Comparison of ENCODE assay signal across 29 cellular contexts in genomic region chr20:35216541-35216940, GRCh38. TPM values are rescaled to one million over a fixed set of nuclear protein-coding genes. Genes with fewer than 3 reads are reported as not detected.
DNase-seq lines count a peak whose midpoint lies in the region; ATAC-seq, FAIRE-seq and TF ChIP-seq lines count a peak whose summit lies in the region.
"Had no signal": no experiment of that assay in that cellular context is flagged by ENCODE, and none has a peak within 500 bp of the region (broad histone marks: within the 10 kb centered on the region; RNA-seq: fewer than 3 reads in every experiment).

No MANE protein-coding gene starts in this region.

- no peak overlapping the region for H2BK15ac ChIP-seq in mesenchymal stem cell (ENCODE audit: low read depth, poor library complexity, severe bottlenecking)

- no peaks in the 10 kb centered on the region for H3K79me1 ChIP-seq in mesenchymal stem cell (replicated peaks; ENCODE audit: low read length, poor library complexity, severe bottlenecking)

- no peak for TF ChIP-seq EP300 in GM12878 (IDR thresholded peaks at IDR 0.05; ENCODE audit: borderline replicate concordance in 1 of 2, control insufficient read depth in 1 of 2, low read depth in 2 of 2, low read length in 2 of 2)

- H3K79me2 ChIP-seq in GM23338 (replicated peaks; ENCODE audit: insufficient read depth) (no peaks in the 10 kb centered on the region), PC-3 (ENCODE audit: low read length) (no peaks in the 10 kb centered on the region), GM12878 (ENCODE audit: control insufficient read depth, insufficient read depth, low read length) (no peaks in the 10 kb centered on the region)

- H3K18ac ChIP-seq in mesenchymal stem cell (ENCODE audit: low read depth in 1 of 2, low read length in 2 of 2): no peak overlapping the region

- RAD21 ChIA-PET in GM12878 (lab: Charles Lee; ENCODE audit: unreplicated experiment): interaction anchor here (2.3 kb wide), 1 partner anchor 71 kb away, joined by 5 read pairs; no protein-coding TSS in a partner anchor

- CTCF ChIA-PET in PC-3 (lab: Charles Lee): interaction anchor here (2.1 kb wide), 1 partner anchor 72 kb away, joined by 9 read pairs; no protein-coding TSS in a partner anchor
- CTCF ChIA-PET in GM12878 (lab: Yijun Ruan, JAX): no interaction called here

- H3K27me3 ChIP-seq in GM23338 (ENCODE audit: insufficient read depth): no peaks in the 10 kb centered on the region
- no peaks in the 10 kb centered on the region for H3K27me3 ChIP-seq in PC-3 (ENCODE audit: low read length)
- H3K27me3 ChIP-seq in GM12878 (replicated peaks in 1 of 2; ENCODE audit: control insufficient read depth in 2 of 2, insufficient read depth in 2 of 2, low read length in 1 of 2): no peaks in the 10 kb centered on the region
- no peaks in the 10 kb centered on the region for H3K27me3 ChIP-seq in mesenchymal stem cell (ENCODE audit: control insufficient read depth in 1 of 2, insufficient read depth in 1 of 2, low read length in 2 of 2)
- H3K27me3 ChIP-seq: BLaER1 had no signal

- peaks cover 10% of the 10 kb centered on the region for H3K27me3 Mint-ChIP-seq in GM23338 (ENCODE audit: insufficient read depth, low read depth, poor library complexity)
- H3K27me3 Mint-ChIP-seq: CD4-positive, alpha-beta T cell; T-helper 17 cell had no signal

- SMC1A ChIA-PET in GM12878 (lab: Charles Lee; ENCODE audit: uncharacterized antibody, unreplicated experiment): interaction anchor here (0.6 kb wide), 1 partner anchor 1209 kb away, joined by 3 read pairs; no protein-coding TSS in a partner anchor

- TF ChIP-seq CTCF in GM23338 (conservative IDR thresholded peaks at IDR 0.05; ENCODE audit: low read depth in 2 of 2) (no peak), PC-3 (conservative IDR thresholded peaks at IDR 0.05; ENCODE audit: low read depth, low read length) (no peak), GM12878 (IDR thresholded peaks at IDR 0.05 in 2 of 3, conservative IDR thresholded peaks at IDR 0.05 in 1 of 3; ENCODE audit: control insufficient read depth in 2 of 3, extremely low read depth in 1 of 3, insufficient read depth in 1 of 3, low read depth in 3 of 3, low read length in 3 of 3) (no peak)

- DNase-seq in GM23338 (ENCODE audit: low spot score) (no peak), PC-3 (peak; percentile 23), GM12878 (ENCODE audit: low read depth, low spot score) (no peak), mesenchymal stem cell (no peak), KG1 (lab: John Stamatoyannopoulos, UW) (no peak), SIG-M5 treated with dmso at 0.1 percent for 504 hours (lab: John Stamatoyannopoulos, UW; ENCODE audit: unreplicated experiment) (no peak), LoVo (ENCODE audit: low spot score) (no peak), NCI-H2081 treated with DMSO at 0.1 percent for 48 hours (lab: John Stamatoyannopoulos, UW) (no peak)
- DNase-seq: ACHN; CD4-positive, alpha-beta T cell; DMS153; H7; HFFc6; IMR-90; Karpas-422; MM.1S; NCI-H1048; NCI-H1417 treated with DMSO at 0.1 percent for 48 hours; NCI-H187 treated with DMSO at 0.1 percent for 48 hours; NCI-H2227 treated with DMSO at 0.1 percent for 48 hours; NCI-H524; NCI-H82; Right ventricle myocardium superior; SW 1271; T-helper 17 cell had no signal

- no peaks in the 10 kb centered on the region; the same call in 2 of the 3 replicates for H3K9me3 Mint-ChIP-seq in GM23338
- H3K9me3 Mint-ChIP-seq: CD4-positive, alpha-beta T cell; HFFc6 had no signal

- H3K9me2 ChIP-seq in GM23338 (ENCODE audit: insufficient read depth) (no peaks in the 10 kb centered on the region), PC-3 (replicated peaks; ENCODE audit: low read length) (no peaks in the 10 kb centered on the region)

- H3K4ac ChIP-seq in mesenchymal stem cell (ENCODE audit: low read depth in 1 of 2, low read length in 2 of 2): no peak overlapping the region

- intact Hi-C loops in PC-3 (cut with micrococcal nuclease) (no loop called here), GM12878 (cut with micrococcal nuclease; ENCODE audit: unreplicated experiment) (no loop called here)

- ATAC-seq in GM23338 (no peak), PC-3 (no peak), GM12878 (no peak)
- ATAC-seq: T-helper 17 cell had no signal

- H3K4me1 ChIP-seq in GM23338 (ENCODE audit: insufficient read depth) (peaks cover 8% of the 10 kb centered on the region), PC-3 (ENCODE audit: insufficient read depth, low read length) (peaks cover 18% of the 10 kb centered on the region), GM12878 (ENCODE audit: control insufficient read depth, insufficient read depth, low read length) (no peaks in the 10 kb centered on the region), mesenchymal stem cell (ENCODE audit: control insufficient read depth, insufficient read depth, low read depth, low read length) (no peaks in the 10 kb centered on the region)
- H3K4me1 ChIP-seq: BLaER1 had no signal

- no peak overlapping the region for H3K27ac Mint-ChIP-seq in GM23338
- H3K27ac Mint-ChIP-seq: CD4-positive, alpha-beta T cell; HFFc6; T-helper 17 cell had no signal

- no peak overlapping the region for H2BK12ac ChIP-seq in mesenchymal stem cell (ENCODE audit: low read length in 2 of 2)

- no peak overlapping the region for H4K91ac ChIP-seq in mesenchymal stem cell (ENCODE audit: low read length)

- no peaks in the 10 kb centered on the region for H3K36me3 Mint-ChIP-seq in GM23338 (ENCODE audit: low read depth)

- no peak overlapping the region for H4K8ac ChIP-seq in mesenchymal stem cell (ENCODE audit: low read length)

- POLR2A ChIA-PET in PC-3 (lab: Charles Lee; ENCODE audit: unreplicated experiment) (no interaction called here), GM12878 (lab: Charles Lee) (no interaction called here)

- H3F3A ChIP-seq in GM23338 (replicated peaks; ENCODE audit: low read depth) (no peaks in the 10 kb centered on the region), PC-3 (ENCODE audit: low read length, unreplicated experiment) (no peaks in the 10 kb centered on the region)

- H3K27ac ChIP-seq in GM23338 (ENCODE audit: low read depth) (no peak overlapping the region), PC-3 (ENCODE audit: low read length) (no peak overlapping the region), GM12878 (ENCODE audit: control insufficient read depth, insufficient read depth) (no peak overlapping the region), mesenchymal stem cell (ENCODE audit: low read length, poor library complexity, severe bottlenecking) (no peak overlapping the region)
- H3K27ac ChIP-seq: BLaER1, SK-N-MC had no signal

- 60% methylated on average over 5 of the region's 5 CpGs for WGBS in GM12878 (ENCODE audit: insufficient coverage, insufficient replicate concordance, low lambda C conversion rate, missing lambda C conversion rate)
- WGBS in mesenchymal stem cell: 76% methylated on average over 5 of the region's 5 CpGs

- TF ChIP-seq POLR2A in GM12878 (IDR thresholded peaks at IDR 0.05; ENCODE audit: low read depth, low read length): no peak

- H3K9me3 ChIP-seq in PC-3 (ENCODE audit: low read length) (no peaks in the 10 kb centered on the region), GM12878 (replicated peaks; ENCODE audit: control insufficient read depth, insufficient read depth, low read length) (no peaks in the 10 kb centered on the region), mesenchymal stem cell (ENCODE audit: control insufficient read depth, low read length) (no peaks in the 10 kb centered on the region)
- H3K9me3 ChIP-seq: BLaER1 had no signal

- no peak overlapping the region for H2BK120ac ChIP-seq in mesenchymal stem cell (ENCODE audit: low read depth, low read length)

- H2BK5ac ChIP-seq in mesenchymal stem cell (ENCODE audit: low read depth, low read length, poor library complexity, severe bottlenecking): no peak overlapping the region

- H3K23ac ChIP-seq in mesenchymal stem cell (ENCODE audit: low read length in 2 of 2): no peak overlapping the region

- H4K20me1 ChIP-seq in GM23338 (replicated peaks; ENCODE audit: insufficient read depth): no peaks in the 10 kb centered on the region
- no peaks in the 10 kb centered on the region for H4K20me1 ChIP-seq in PC-3 (ENCODE audit: low read length)
- no peaks in the 10 kb centered on the region for H4K20me1 ChIP-seq in GM12878 (ENCODE audit: control insufficient read depth, insufficient read depth)

- no TSS peak for BruUV-seq in PC-3 (replicated peaks; lab: Mats Ljungman, UMichigan)
- BruUV-seq in GM12878 (replicated peaks; lab: Mats Ljungman, UMichigan): no TSS peak

- H3K14ac ChIP-seq in mesenchymal stem cell (ENCODE audit: low read length in 2 of 2): no peak overlapping the region

- H2AFZ ChIP-seq in GM23338: 0 out of 2 replicates have a peak overlapping the region, but pooled peaks have one; percentile 78
- H2AFZ ChIP-seq in PC-3 (ENCODE audit: low read length): no peak overlapping the region
- H2AFZ ChIP-seq in GM12878 (ENCODE audit: control insufficient read depth, low read depth, low read length): no peak overlapping the region
- no peak overlapping the region for H2AFZ ChIP-seq in mesenchymal stem cell (ENCODE audit: low read depth, low read length)

- no peak for TF ChIP-seq RAD21 in GM12878 (IDR thresholded peaks at IDR 0.05; ENCODE audit: insufficient read depth, low read depth, low read length)

- H3K4me2 ChIP-seq in GM23338 (no peak overlapping the region), PC-3 (ENCODE audit: low read length) (no peak overlapping the region), GM12878 (ENCODE audit: control insufficient read depth, insufficient read depth) (no peak overlapping the region), mesenchymal stem cell (ENCODE audit: low read length, poor library complexity, severe bottlenecking) (no peak overlapping the region)
- H3K4me2 ChIP-seq: BLaER1 had no signal

- H3K4me3 ChIP-seq in GM23338 (no peak overlapping the region), PC-3 (ENCODE audit: low read length) (no peak overlapping the region), GM12878 (no peak overlapping the region), mesenchymal stem cell (ENCODE audit: insufficient read depth in 1 of 2, low read depth in 1 of 2, low read length in 2 of 2) (no peak overlapping the region)
- H3K4me3 ChIP-seq: BLaER1, SK-N-MC had no signal

- H3K36me3 ChIP-seq in GM23338 (ENCODE audit: insufficient read depth) (no peaks in the 10 kb centered on the region), PC-3 (ENCODE audit: low read depth, low read length) (no peaks in the 10 kb centered on the region), GM12878 (ENCODE audit: control insufficient read depth in 2 of 2, insufficient read depth in 2 of 2, low read length in 1 of 2) (no peaks in the 10 kb centered on the region), mesenchymal stem cell (ENCODE audit: control insufficient read depth in 1 of 2, insufficient read depth in 2 of 2, low read depth in 1 of 2, low read length in 2 of 2) (no peaks in the 10 kb centered on the region)
- H3K36me3 ChIP-seq: BLaER1 had no signal

- H2AK5ac ChIP-seq in mesenchymal stem cell (ENCODE audit: low read length, severe bottlenecking): peak overlapping the region; percentile 4

- in situ Hi-C loops in GM12878 (cut with MboI): no loop called here

- no peak overlapping the region for H3K4me3 Mint-ChIP-seq in GM23338
- H3K4me3 Mint-ChIP-seq: CD4-positive, alpha-beta T cell; HFFc6; T-helper 17 cell had no signal

- peaks cover 4% of the 10 kb centered on the region for H3K4me1 Mint-ChIP-seq in GM23338

- H3K9ac ChIP-seq in PC-3 (ENCODE audit: low read length) (no peak overlapping the region), GM12878 (ENCODE audit: control insufficient read depth, insufficient read depth, low read length) (no peak overlapping the region), mesenchymal stem cell (ENCODE audit: low read length) (no peak overlapping the region)
- H3K9ac ChIP-seq: BLaER1 had no signal

- no peak for FAIRE-seq in GM12878 (lab: Jason Lieb, UNC)
- FAIRE-seq: GM18507, GM19239 had no signal

RNA-seq across cellular contexts. Expression of gene MMP24, which starts 9.9 kb away (rescaled TPM):
- total RNA-seq in GM23338 (2014; rRNA removed; shearing (Covaris generic)): 24.5 and 27.3 TPM in 2 replicates
- 1.8 and 2.0 TPM in 2 replicates for polyA plus RNA-seq in GM23338 (2016; fragmentation: Nextera tagmentation; extraction: Ambion mirVana)
- total RNA-seq in PC-3 (2014; rRNA removed): 0.52 and 0.91 TPM in 2 replicates
- total RNA-seq in GM12878 (2013; cell fraction: nucleolus; rRNA removed): not detected in 2 replicates
- not detected in 2 replicates for total RNA-seq in GM12878 (2014; rRNA removed)
- not detected in 2 replicates for total RNA-seq in GM12878 (2014; rRNA removed; fragmentation: Illumina TruSeq; extraction: Trizol)
- total RNA-seq in GM12878 (2021): not detected in 2 replicates
- 0.12 TPM for polyA plus RNA-seq in GM12878 (2011; ENCODE audit: low read depth)
- 0.01 TPM in 1 of 2 replicates, not detected in the other for polyA plus RNA-seq in GM12878 (2011; rRNA removed)
- not detected in 2 replicates for polyA plus RNA-seq in GM12878 (2011; cell fraction: cytosol; rRNA removed)
- not detected in 2 replicates for polyA plus RNA-seq in GM12878 (2011; cell fraction: nucleus; rRNA removed)
- 0.21 and 0.27 TPM in 2 replicates for polyA plus RNA-seq in GM12878 (2012)
- 0.01 TPM in 1 of 2 replicates, not detected in the other for polyA plus RNA-seq in GM12878 (2014; fragmentation: Illumina TruSeq; extraction: Trizol)
- polyA plus RNA-seq in GM12878 (2014; fragmentation: Nextera tagmentation; extraction: Ambion mirVana): under 1 TPM; 0.02 to 0.04 TPM
- polyA plus RNA-seq in GM12878 (2014; rRNA removed): 0.03 TPM in 1 of 2 replicates, not detected in the other
- under 1 TPM; 0.06 to 0.11 TPM for polyA plus RNA-seq in GM12878 (2016; fragmentation: Nextera tagmentation; extraction: Ambion mirVana)
- polyA minus RNA-seq in GM12878 (2011; rRNA and poly(A)+ RNA removed): not detected in 2 replicates
- not detected in 2 replicates for polyA minus RNA-seq in GM12878 (2011; cell fraction: cytosol; rRNA and poly(A)+ RNA removed)
- polyA minus RNA-seq in GM12878 (2011; cell fraction: nucleus; rRNA and poly(A)+ RNA removed): not detected in 2 replicates
- 0.01 TPM for polyA plus RNA-seq in mesenchymal stem cell (2013, experiment 1 of 2)
- 0.01 TPM for polyA plus RNA-seq in mesenchymal stem cell (2013, experiment 2 of 2)
- total RNA-seq: CD4-positive, alpha-beta T cell had no signal

RNA-seq across cellular contexts. Expression of gene PROCR, which starts 44.7 kb away (rescaled TPM):
- 32.9 and 45.2 TPM in 2 replicates for total RNA-seq in GM23338 (2014; rRNA removed; shearing (Covaris generic))
- 36.1 and 41.5 TPM in 2 replicates for polyA plus RNA-seq in GM23338 (2016; fragmentation: Nextera tagmentation; extraction: Ambion mirVana)
- total RNA-seq in PC-3 (2014; rRNA removed): 45.4 and 55.7 TPM in 2 replicates
- total RNA-seq in GM12878 (2013; cell fraction: nucleolus; rRNA removed): not detected in 2 replicates
- total RNA-seq in GM12878 (2014; rRNA removed): 0.27 and 0.73 TPM in 2 replicates
- total RNA-seq in GM12878 (2014; rRNA removed; fragmentation: Illumina TruSeq; extraction: Trizol): 0.22 and 0.32 TPM in 2 replicates
- 0.38 TPM in 1 of 2 replicates, not detected in the other for total RNA-seq in GM12878 (2021)
- 1.0 TPM for polyA plus RNA-seq in GM12878 (2011; ENCODE audit: low read depth)
- polyA plus RNA-seq in GM12878 (2011; rRNA removed): 0.61 and 0.67 TPM in 2 replicates
- 0.94 and 1.1 TPM in 2 replicates for polyA plus RNA-seq in GM12878 (2011; cell fraction: cytosol; rRNA removed)
- 0.42 and 0.81 TPM in 2 replicates for polyA plus RNA-seq in GM12878 (2011; cell fraction: nucleus; rRNA removed)
- 1.2 and 2.0 TPM in 2 replicates for polyA plus RNA-seq in GM12878 (2012)
- 0.12 and 0.14 TPM in 2 replicates for polyA plus RNA-seq in GM12878 (2014; fragmentation: Illumina TruSeq; extraction: Trizol)
- polyA plus RNA-seq in GM12878 (2014; fragmentation: Nextera tagmentation; extraction: Ambion mirVana): under 1 TPM; 0.27 to 0.31 TPM
- polyA plus RNA-seq in GM12878 (2014; rRNA removed): 0.41 and 0.78 TPM in 2 replicates
- not detected for polyA plus RNA-seq in GM12878 (2016; fragmentation: Nextera tagmentation; extraction: Ambion mirVana)
- polyA minus RNA-seq in GM12878 (2011; rRNA and poly(A)+ RNA removed): 0.59 and 1.2 TPM in 2 replicates
- polyA minus RNA-seq in GM12878 (2011; cell fraction: cytosol; rRNA and poly(A)+ RNA removed): not detected in 2 replicates
- 0.29 and 0.36 TPM in 2 replicates for polyA minus RNA-seq in GM12878 (2011; cell fraction: nucleus; rRNA and poly(A)+ RNA removed)
- 44.9 TPM for polyA plus RNA-seq in mesenchymal stem cell (2013, experiment 1 of 2)
- polyA plus RNA-seq in mesenchymal stem cell (2013, experiment 2 of 2): 46.0 TPM

Comparison
In these comparisons a context has a peak if more than half of its experiments do, and no peak if none do; other contexts are left out.
1. RNA of gene MMP24, which starts 9.9 kb away (total RNA-seq): 24.5 to 27.3 TPM in GM23338; 0.52 to 0.91 TPM in PC-3 and not detected in GM12878; every median in the first group is over 10 times any median in the second.
2. RNA of gene PROCR, which starts 44.7 kb away (total RNA-seq): 45.4 to 55.7 TPM in PC-3 and 32.9 to 45.2 TPM in GM23338; 0.22 to 0.73 TPM in GM12878; every median in the first group is over 10 times any median in the second.